ENCODE assay signal across 9 cellular contexts in the genomic region with DNA sequence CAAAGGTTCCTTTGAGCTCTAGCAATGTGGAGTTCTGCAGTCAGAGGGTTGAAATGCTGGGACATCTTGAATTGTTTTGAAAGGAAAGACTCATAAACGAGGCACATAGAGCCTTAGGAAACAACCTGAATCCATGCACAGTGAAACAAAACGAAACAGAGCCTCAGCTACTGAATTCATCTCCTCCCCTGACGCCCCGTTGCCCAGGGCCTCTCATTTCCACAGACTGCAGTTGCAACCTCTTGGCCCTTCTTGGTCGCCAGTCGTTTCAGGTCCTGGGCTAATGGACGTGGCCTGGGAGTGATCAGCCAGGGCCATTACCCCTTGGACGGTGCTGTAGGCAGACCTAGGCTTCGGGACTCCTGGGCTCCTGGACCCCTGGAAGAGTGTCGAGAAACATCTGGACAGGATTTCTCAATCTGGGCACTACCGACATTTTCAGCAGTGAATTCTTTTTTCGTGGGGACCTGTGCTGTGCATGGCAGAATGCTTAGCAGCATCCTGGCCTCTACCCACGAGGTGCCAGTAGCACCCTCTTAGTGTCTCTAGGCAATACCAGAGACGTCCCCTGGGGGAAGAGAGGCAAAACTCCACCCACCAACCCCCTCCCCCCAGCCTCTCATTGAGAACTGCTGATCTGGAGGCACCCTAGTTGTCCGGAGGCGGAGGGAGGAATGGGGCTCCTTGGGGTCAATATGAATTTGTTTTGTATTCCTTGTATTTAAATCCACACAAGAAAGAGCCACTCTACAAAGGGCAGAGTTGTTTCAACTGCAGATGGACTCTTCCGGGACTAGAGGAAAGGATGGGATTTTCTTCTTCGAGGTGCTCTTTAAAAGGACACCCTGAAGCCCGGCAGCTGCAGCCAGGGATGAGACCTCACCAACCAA. TPM values are rescaled to one million over a fixed set of nuclear protein-coding genes. Genes with fewer than 3 reads are reported as not detected.
A peak's percentile ranks its signal among the peaks of the same experiment; 100 is the strongest.
DNase-seq lines count a peak whose midpoint lies in the region; ATAC-seq, FAIRE-seq and TF ChIP-seq lines count a peak whose summit lies in the region.
"Had no signal": no experiment of that assay in that cellular context is flagged by ENCODE, and none has a peak within 500 bp of the region (broad histone marks: within the 10 kb centered on the region; RNA-seq: fewer than 3 reads in every experiment).

No MANE protein-coding gene starts in this region.

- H2AK5ac ChIP-seq in mesendoderm (ENCODE audit: low read length): no peak overlapping the region

- no peak for ATAC-seq in GM21786 (IDR thresholded peaks at IDR 0.05; ENCODE audit: unreplicated experiment)

- no peak overlapping the region for H4K5ac ChIP-seq in mesendoderm (ENCODE audit: low read length)

- DNase-seq in COR-L47 (lab: John Stamatoyannopoulos, UW) (peak; percentile 28), Kasumi-1 (lab: John Stamatoyannopoulos, UW) (peak; percentile 39 to 60), mesendoderm (peak; percentile 44), HTR-8/SVneo (ENCODE audit: insufficient read length, low spot score) (no peak), kidney (no peak), A172 (ENCODE audit: low spot score) (no peak)
- no peak for DNase-seq in activated T-helper 2 cell treated with anti-CD3 and anti-CD28 coated beads, Interferon-gamma antibody, Interleukin-2, Interleukin-4, amounts not matched to agents 10 μg/mL and 5 μg/mL and 100 μg/mL, durations not matched to agents 14 hours and 24 hours and 36 hours (ENCODE audit: low spot score)

- no peak overlapping the region for H3K56ac ChIP-seq in mesendoderm (ENCODE audit: low read length)

- H3K36me3 ChIP-seq in mesendoderm (ENCODE audit: control insufficient read depth, insufficient read depth, low read length): no peaks in the 10 kb centered on the region
- H3K36me3 ChIP-seq in kidney (ENCODE audit: control insufficient read depth in 1 of 2, insufficient read depth in 2 of 2, low read length in 2 of 2): no peaks in the 10 kb centered on the region

- H3K4me1 ChIP-seq in mesendoderm (ENCODE audit: control insufficient read depth, low read depth, low read length) (no peaks in the 10 kb centered on the region), kidney (ENCODE audit: control insufficient read depth in 1 of 2, insufficient read depth in 1 of 2, low read depth in 1 of 2, low read length in 2 of 2) (peaks cover 8 to 15% of the 10 kb centered on the region in 2 donors)

- peaks cover 8% of the 10 kb centered on the region for H3K4me1 Mint-ChIP-seq in activated T-helper 2 cell treated with anti-CD3 and anti-CD28 coated beads, Interferon-gamma antibody, Interleukin-2, Interleukin-4, amounts not matched to agents 10 μg/mL and 5 μg/mL and 100 μg/mL, durations not matched to agents 14 hours and 24 hours and 36 hours (ENCODE audit: low read depth)

- H3K79me1 ChIP-seq in mesendoderm (ENCODE audit: low read length): no peaks in the 10 kb centered on the region

- H3K23ac ChIP-seq in mesendoderm (ENCODE audit: low read length): no peak overlapping the region

- peak overlapping the region; percentile 22 for H3K4me3 Mint-ChIP-seq in activated T-helper 2 cell treated with anti-CD3 and anti-CD28 coated beads, Interferon-gamma antibody, Interleukin-2, Interleukin-4, amounts not matched to agents 10 μg/mL and 5 μg/mL and 100 μg/mL, durations not matched to agents 14 hours and 24 hours and 36 hours (ENCODE audit: low read depth)

- peaks cover 10% of the 10 kb centered on the region for H3K9me3 Mint-ChIP-seq in activated T-helper 2 cell treated with anti-CD3 and anti-CD28 coated beads, Interferon-gamma antibody, Interleukin-2, Interleukin-4, amounts not matched to agents 10 μg/mL and 5 μg/mL and 100 μg/mL, durations not matched to agents 14 hours and 24 hours and 36 hours

- H2BK15ac ChIP-seq in mesendoderm (replicated peaks; ENCODE audit: low read depth): no peak overlapping the region

- no peak overlapping the region for H3K4me3 ChIP-seq in mesendoderm (ENCODE audit: low read length)
- no peak overlapping the region for H3K4me3 ChIP-seq in kidney (ENCODE audit: low read length in 2 of 2)

- no peak overlapping the region for H3K18ac ChIP-seq in mesendoderm (ENCODE audit: low read length)

- H2BK120ac ChIP-seq in mesendoderm (ENCODE audit: low read depth, low read length): no peak overlapping the region

- no peaks in the 10 kb centered on the region for H3K79me2 ChIP-seq in mesendoderm (ENCODE audit: control insufficient read depth, insufficient read depth, low read length)

- H3K4ac ChIP-seq in mesendoderm (ENCODE audit: low read depth, low read length): no peak overlapping the region

- H3K27ac ChIP-seq in mesendoderm (ENCODE audit: low read depth, low read length): no peak overlapping the region
- H3K27ac ChIP-seq in kidney (ENCODE audit: low read depth in 2 of 2, low read length in 2 of 2): no peak overlapping the region

- no peaks in the 10 kb centered on the region for H3K9me3 ChIP-seq in kidney (ENCODE audit: control insufficient read depth in 1 of 2, low read length in 2 of 2)

- FAIRE-seq in HTR-8/SVneo (lab: Jason Lieb, UNC): no peak
- FAIRE-seq in kidney (lab: Jason Lieb, UNC): no peak
- FAIRE-seq: endometrium had no signal

- H3K9ac ChIP-seq in mesendoderm (ENCODE audit: low read length): no peak overlapping the region
- H3K9ac ChIP-seq in kidney (ENCODE audit: low read length in 2 of 2): no peak overlapping the region

- no peak overlapping the region for H4K8ac ChIP-seq in mesendoderm (ENCODE audit: low read depth, low read length)

- no peaks in the 10 kb centered on the region for H3K27me3 ChIP-seq in mesendoderm (ENCODE audit: insufficient read depth, low read length, poor library complexity)

- no peaks in the 10 kb centered on the region for H3K36me3 Mint-ChIP-seq in activated T-helper 2 cell treated with anti-CD3 and anti-CD28 coated beads, Interferon-gamma antibody, Interleukin-2, Interleukin-4, amounts not matched to agents 10 μg/mL and 5 μg/mL and 100 μg/mL, durations not matched to agents 14 hours and 24 hours and 36 hours (ENCODE audit: low read depth)

- intact Hi-C loops in activated T-helper 2 cell treated with anti-CD3 and anti-CD28 coated beads, Interferon-gamma antibody, Interleukin-2, Interleukin-4, amounts not matched to agents 10 μg/mL and 5 μg/mL and 100 μg/mL, durations not matched to agents 14 hours and 24 hours and 36 hours (cut with micrococcal nuclease): loop anchor here (5.0 kb wide), 3 partner anchors 36 to 711 kb away; partner anchors contain the start of gene ARID1B
- intact Hi-C loops in kidney (cut with DNase I): loop anchor here (10.0 kb wide), 1 partner anchor 48 kb away; no protein-coding TSS in a partner anchor

- H3K27ac Mint-ChIP-seq in activated T-helper 2 cell treated with anti-CD3 and anti-CD28 coated beads, Interferon-gamma antibody, Interleukin-2, Interleukin-4, amounts not matched to agents 10 μg/mL and 5 μg/mL and 100 μg/mL, durations not matched to agents 14 hours and 24 hours and 36 hours: no peak overlapping the region

- H3K27me3 Mint-ChIP-seq in activated T-helper 2 cell treated with anti-CD3 and anti-CD28 coated beads, Interferon-gamma antibody, Interleukin-2, Interleukin-4, amounts not matched to agents 10 μg/mL and 5 μg/mL and 100 μg/mL, durations not matched to agents 14 hours and 24 hours and 36 hours (ENCODE audit: low read depth): peaks cover 5% of the 10 kb centered on the region

- no CpG with 5 or more reads among the region's 19 CpGs for WGBS in mesendoderm (ENCODE audit: extremely low coverage, insufficient coverage, low lambda C conversion rate)

- no peak overlapping the region for H3K4me2 ChIP-seq in mesendoderm (ENCODE audit: low read length)

- no peak overlapping the region for H2BK5ac ChIP-seq in mesendoderm (ENCODE audit: low read length)

- no peak for TF ChIP-seq CTCF in kidney (IDR thresholded peaks at IDR 0.05; ENCODE audit: borderline replicate concordance, extremely low read depth, insufficient read depth)

RNA-seq across cellular contexts. Expression of gene TMEM242, which starts 50.2 kb away (rescaled TPM):
- 11.8 and 11.9 TPM in 2 replicates for total RNA-seq in activated T-helper 2 cell treated with anti-CD3 and anti-CD28 coated beads, Interferon-gamma antibody, Interleukin-2, Interleukin-4, amounts not matched to agents 10 μg/mL and 5 μg/mL and 100 μg/mL, durations not matched to agents 14 hours and 24 hours and 36 hours
- polyA plus RNA-seq in mesendoderm (2013, experiment 1 of 2): 4.4 TPM
- polyA plus RNA-seq in mesendoderm (2013, experiment 2 of 2): 4.6 TPM
- 14.2 TPM for total RNA-seq in kidney
- polyA plus RNA-seq in kidney (ENCODE audit: insufficient read depth, low read depth, low replicate concordance): 14.3 TPM
- total RNA-seq in A172 (2014; rRNA removed; shearing (Covaris generic)): 2.8 and 5.4 TPM in 2 replicates

Comparison
In these comparisons a context has a peak if more than half of its experiments do, and no peak if none do; other contexts are left out.
1. DNase-seq: peak in COR-L47 (single experiment), Kasumi-1 (2 of 2) and mesendoderm (single experiment); none in activated T-helper 2 cell treated with anti-CD3 and anti-CD28 coated beads, Interferon-gamma antibody, Interleukin-2, Interleukin-4, amounts not matched to agents 10 μg/mL and 5 μg/mL and 100 μg/mL, durations not matched to agents 14 hours and 24 hours and 36 hours (single experiment), HTR-8/SVneo (single experiment), kidney (single experiment) and A172 (single experiment).